Comparison of ENCODE assay signal across 2 cellular contexts in genomic region chr1:186275818-186276217, GRCh38.
A peak's percentile ranks its signal among the peaks of the same experiment; 100 is the strongest.
TF ChIP-seq lines count a peak whose summit lies in the region.

No MANE protein-coding gene starts in this region.

TF ChIP-seq in liver, 16 proteins besides CTCF, POLR2A, EP300 and RAD21 (continued from another document):
- TF ChIP-seq REST (IDR thresholded peaks at IDR 0.05) (no peak), SP1 (IDR thresholded peaks at IDR 0.05) (no peak), EGR1 (IDR thresholded peaks at IDR 0.05; ENCODE audit: low read depth in 2 of 2) (no peak), ZBTB33 (IDR thresholded peaks at IDR 0.05) (no peak), FOXA1 (IDR thresholded peaks at IDR 0.05) (no peak), RXRA (IDR thresholded peaks at IDR 0.05) (no peak), FOXA2 (IDR thresholded peaks at IDR 0.05) (no peak), MAX (IDR thresholded peaks at IDR 0.05) (no peak), JUND (IDR thresholded peaks at IDR 0.05) (no peak), HNF4A (conservative IDR thresholded peaks at IDR 0.05) (peak in 1 of 2 donors; percentile 49), TAF1 (conservative IDR thresholded peaks at IDR 0.05) (no peak), GABPA (IDR thresholded peaks at IDR 0.05 in 1 of 2, conservative IDR thresholded peaks at IDR 0.05 in 1 of 2) (no peak)

TF ChIP-seq in GM23338, 12 proteins besides CTCF, POLR2A, EP300 and RAD21 (continued from another document):
- TF ChIP-seq REST (IDR thresholded peaks at IDR 0.05; ENCODE audit: unreplicated experiment) (no peak), ZNF331 (CRISPR knock-in tag; IDR thresholded peaks at IDR 0.05; ENCODE audit: low read depth) (no peak), ETS1 (IDR thresholded peaks at IDR 0.05) (no peak)
